In the genomic region with DNA sequence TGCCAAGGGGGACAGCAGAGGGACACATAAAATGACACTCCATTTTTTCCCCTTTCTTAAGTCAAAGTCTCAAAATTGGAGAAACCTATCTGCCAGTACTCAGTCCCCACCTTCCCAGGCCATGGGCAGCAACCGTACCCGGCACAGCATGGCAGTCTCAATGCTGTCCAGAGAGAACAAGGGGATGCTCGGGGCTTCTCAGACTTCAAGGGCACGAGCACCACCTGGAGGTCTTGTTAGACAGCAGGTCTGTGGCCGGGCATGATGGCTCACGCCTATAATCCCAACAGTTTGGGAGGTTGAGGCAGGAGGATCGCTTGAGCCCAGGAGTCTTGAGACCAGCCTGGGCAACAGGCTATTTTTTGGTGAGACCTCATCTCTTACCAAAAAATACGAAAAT, we compare ENCODE assay signal across 15 cellular contexts.
DNase-seq lines count a peak whose midpoint lies in the region; ATAC-seq and TF ChIP-seq lines count a peak whose summit lies in the region.
"Had no signal": no experiment of that assay in that cellular context is flagged by ENCODE, and none has a peak within 500 bp of the region (broad histone marks: within the 10 kb centered on the region; RNA-seq: fewer than 3 reads in every experiment).

No MANE protein-coding gene starts in this region.

- H3K27ac ChIP-seq in DOHH2 (ENCODE audit: low read depth, low read length) = no peak overlapping the region
- no peak overlapping the region for H3K27ac ChIP-seq in VCaP
- H3K27ac ChIP-seq: cardiac muscle cell, PC-9, thoracic aorta had no signal

- no peaks in the 10 kb centered on the region for H3F3A ChIP-seq in DOHH2 (ENCODE audit: control insufficient read depth, insufficient read depth)

- H3K4me3 ChIP-seq in AG09309 (ENCODE audit: control insufficient read depth, low read depth, low read length) (no peak overlapping the region), DOHH2 (ENCODE audit: low read length) (no peak overlapping the region)
- H3K4me3 ChIP-seq: cardiac muscle cell, lung, PC-9, thoracic aorta had no signal

- H3K4me1 ChIP-seq in DOHH2 (ENCODE audit: control insufficient read depth, low read length) = peaks cover 5% of the 10 kb centered on the region; the same call in 1 of the 2 replicates

- TF ChIP-seq CTCF in AG09309 (IDR thresholded peaks at IDR 0.05; ENCODE audit: control insufficient read depth, insufficient read depth, low read depth, low read length, missing control alignments) (peak; percentile 9), DOHH2 (IDR thresholded peaks at IDR 0.05; ENCODE audit: low read depth, low read length, poor library complexity, severe bottlenecking) (peak; percentile 35), VCaP (conservative IDR thresholded peaks at IDR 0.05) (peak; percentile 41)

- no peak for DNase-seq in AG09309 (ENCODE audit: low read depth)
- peak; percentile 50 for DNase-seq in NCI-H1092 (lab: John Stamatoyannopoulos, UW)
- DNase-seq in posterior cingulate gyrus = no peak
- DNase-seq in activated gamma-delta T cell (lab: John Stamatoyannopoulos, UW) = no peak
- DNase-seq: activated CD4-positive, CD25-positive, alpha-beta regulatory T cell treated with anti-CD3 and anti-CD28 coated beads, Interleukin-2, amount 50 U/mL, for 72 hours; activated naive CD8-positive, alpha-beta T cell treated with anti-CD3 and anti-CD28 coated beads, Interleukin-2, amount 10 ng/mL, durations not matched to agents 7 days and 5 days; GOT3; NCI-H187 treated with DMSO at 0.1 percent for 48 hours; PC-9 had no signal

- ATAC-seq in HG02642 (IDR thresholded peaks at IDR 0.05; ENCODE audit: poor library complexity, unreplicated experiment) = no peak

- H3K9me3 ChIP-seq in DOHH2 (ENCODE audit: control insufficient read depth, insufficient read depth, low read length) = no peaks in the 10 kb centered on the region
- H3K9me3 ChIP-seq: thoracic aorta had no signal

- H4K20me1 ChIP-seq in DOHH2 (ENCODE audit: control insufficient read depth, insufficient read depth, low read depth, low read length) = no peaks in the 10 kb centered on the region

- intact Hi-C loops in posterior cingulate gyrus (cut with DNase I) = no loop called here

- H3K27me3 ChIP-seq in DOHH2 (ENCODE audit: control insufficient read depth, low read length) = 0 out of 2 replicates have a peak, but pooled peaks cover under 1% of the 10 kb centered on the region
- H3K27me3 ChIP-seq: cardiac muscle cell had no signal

- no peaks in the 10 kb centered on the region for H3K36me3 ChIP-seq in DOHH2 (ENCODE audit: control insufficient read depth, low read length)
- H3K36me3 ChIP-seq: cardiac muscle cell, thoracic aorta had no signal

- no peaks in the 10 kb centered on the region for H3K9me2 ChIP-seq in DOHH2 (replicated peaks; ENCODE audit: control insufficient read depth, low read length)

- H3K79me2 ChIP-seq in DOHH2 (ENCODE audit: control insufficient read depth, low read length) = no peaks in the 10 kb centered on the region

- no peak overlapping the region for H3K4me2 ChIP-seq in DOHH2 (ENCODE audit: low read length)
- H3K4me2 ChIP-seq: PC-9 had no signal
